Comparison of ENCODE assay signal across 12 cellular contexts in genomic region chr19:32651729-32652140, GRCh38. TPM values are rescaled to one million over a fixed set of nuclear protein-coding genes. Genes with fewer than 3 reads are reported as not detected.
DNase-seq lines count a peak whose midpoint lies in the region; ATAC-seq and TF ChIP-seq lines count a peak whose summit lies in the region.
"Had no signal": no experiment of that assay in that cellular context is flagged by ENCODE, and none has a peak within 500 bp of the region (broad histone marks: within the 10 kb centered on the region; RNA-seq: fewer than 3 reads in every experiment).

No MANE protein-coding gene starts in this region.

- H2AFZ ChIP-seq in smooth muscle cell (ENCODE audit: low read depth): no peak overlapping the region

- H3K27me3 ChIP-seq in brain microvascular endothelial cell (replicated peaks): no peaks in the 10 kb centered on the region
- H3K27me3 ChIP-seq in smooth muscle cell (ENCODE audit: low read depth): no peaks in the 10 kb centered on the region

- WGBS in smooth muscle cell (ENCODE audit: low lambda C conversion rate): 53% methylated on average over 8 of the region's 8 CpGs

- peak; percentile 24 for TF ChIP-seq CTCF in brain microvascular endothelial cell (IDR thresholded peaks at IDR 0.05; ENCODE audit: low read depth, low read length, missing control alignments)
- no peak for TF ChIP-seq CTCF in smooth muscle cell (IDR thresholded peaks at IDR 0.05; ENCODE audit: borderline replicate concordance, insufficient read depth, poor library complexity, severe bottlenecking)
- no peak for TF ChIP-seq CTCF in RWPE1 (conservative IDR thresholded peaks at IDR 0.05; ENCODE audit: low read depth)

- no peaks in the 10 kb centered on the region for H3K9me3 ChIP-seq in smooth muscle cell (replicated peaks; ENCODE audit: low read depth)
- H3K9me3 ChIP-seq: HAP-1 had no signal

- peaks cover 22% of the 10 kb centered on the region for H4K20me1 ChIP-seq in smooth muscle cell (ENCODE audit: low read depth)

- H3K36me3 ChIP-seq in brain microvascular endothelial cell (replicated peaks) (peaks cover 26% of the 10 kb centered on the region), smooth muscle cell (ENCODE audit: low read depth) (no peaks in the 10 kb centered on the region)

- H3K79me2 ChIP-seq in smooth muscle cell (ENCODE audit: low read depth): no peaks in the 10 kb centered on the region

- CTCF ChIA-PET in RWPE1 (lab: Yijun Ruan, JAX): interaction anchor here (0.8 kb wide), 1 partner anchor 1207 kb away, joined by 4 read pairs; no protein-coding TSS in a partner anchor

- peaks cover 9% of the 10 kb centered on the region for H3K4me1 ChIP-seq in smooth muscle cell (ENCODE audit: low read depth)
- H3K4me1 ChIP-seq: HAP-1 had no signal

- H3K4me2 ChIP-seq in smooth muscle cell: no peak overlapping the region

- H3K4me3 ChIP-seq in brain microvascular endothelial cell (ENCODE audit: low read depth, low read length): no peak overlapping the region
- H3K4me3 ChIP-seq in smooth muscle cell: no peak overlapping the region
- H3K4me3 ChIP-seq: HAP-1 had no signal

- ATAC-seq in HG03175 (IDR thresholded peaks at IDR 0.05; ENCODE audit: unreplicated experiment): no peak
- ATAC-seq: PC-3 had no signal

- no peaks in the 10 kb centered on the region for H3F3A ChIP-seq in smooth muscle cell (ENCODE audit: low read depth)

- peak; percentile 48 for DNase-seq in KBM-7
- DNase-seq in brain microvascular endothelial cell: peak; percentile 23
- DNase-seq in iris pigment epithelial cell (ENCODE audit: low read depth): peak; percentile 42
- DNase-seq in smooth muscle cell (lab: John Stamatoyannopoulos, UW; ENCODE audit: unreplicated experiment): peak; percentile 6
- no peak for DNase-seq in RWPE1 (ENCODE audit: low spot score)
- DNase-seq in NCI-H187 treated with DMSO at 0.1 percent for 48 hours (lab: John Stamatoyannopoulos, UW): no peak
- DNase-seq: activated CD4-positive, alpha-beta T cell treated with anti-CD3 and anti-CD28 coated beads for 48 hours; activated naive CD4-positive, alpha-beta T cell treated with anti-CD3 and anti-CD28 coated beads for 36 hours; NCI-H1105; PC-3 had no signal

- in situ Hi-C loops in KBM-7 (cut with MboI; ENCODE audit: low pct_unique_long_range_greater_than_20kb, low sequenced_read_pairs) (no loop called here), brain microvascular endothelial cell (cut with HindIII; ENCODE audit: low pct_ligation_motif_present, low sequenced_read_pairs) (no loop called here)

- POLR2A ChIA-PET in RWPE1 (lab: Yijun Ruan, JAX; ENCODE audit: low non-redundant PET): no interaction called here

- H3K9ac ChIP-seq in smooth muscle cell (ENCODE audit: low read depth): no peak overlapping the region

- no peak overlapping the region for H3K27ac ChIP-seq in brain microvascular endothelial cell
- H3K27ac ChIP-seq in smooth muscle cell (ENCODE audit: low read depth): no peak overlapping the region
- no peak overlapping the region for H3K27ac ChIP-seq in RWPE1

RNA-seq across cellular contexts. Expression of gene ANKRD27, which starts 23.2 kb away (rescaled TPM):
- total RNA-seq in smooth muscle cell: 19.5 and 19.7 TPM in 2 replicates
- 7.7 and 10.5 TPM in 2 replicates for polyA plus RNA-seq in smooth muscle cell

RNA-seq across cellular contexts. Expression of gene RGS9BP, which starts 23.9 kb away (rescaled TPM):
- 0.36 TPM in 1 of 2 replicates, not detected in the other for total RNA-seq in smooth muscle cell
- polyA plus RNA-seq in smooth muscle cell: not detected in 2 replicates

RNA-seq across cellular contexts. Expression of gene NUDT19, which starts 39.9 kb away (rescaled TPM):
- total RNA-seq in smooth muscle cell: 3.5 and 7.0 TPM in 2 replicates
- polyA plus RNA-seq in smooth muscle cell: 2.0 and 2.2 TPM in 2 replicates

Comparison
In these comparisons a context has a peak if more than half of its experiments do, and no peak if none do; other contexts are left out.
1. DNase-seq: peak in KBM-7 (single experiment), brain microvascular endothelial cell (single experiment), iris pigment epithelial cell (single experiment) and smooth muscle cell (single experiment); none in RWPE1 (single experiment) and NCI-H187 treated with DMSO at 0.1 percent for 48 hours (single experiment).